ENCODE assay signal across 9 cellular contexts in the genomic region with DNA sequence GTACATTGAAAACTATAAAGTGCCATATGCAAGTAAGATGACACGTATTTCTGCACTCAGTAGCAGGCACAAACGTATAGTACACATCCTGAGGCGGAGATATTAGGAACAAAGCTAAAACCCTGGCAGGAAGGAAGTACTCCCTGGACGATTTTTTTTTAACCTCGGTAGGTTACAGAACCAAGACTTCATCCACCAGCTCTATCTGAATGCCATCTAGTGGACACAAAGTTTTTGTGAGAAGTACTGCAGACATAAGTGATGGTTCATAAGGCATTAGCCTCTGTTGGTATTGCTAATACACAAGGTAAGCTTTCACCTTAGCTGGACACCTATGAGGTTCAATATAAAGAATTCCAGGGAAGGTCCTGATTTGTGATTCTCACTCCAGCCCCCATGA.
DNase-seq lines count a peak whose midpoint lies in the region; ATAC-seq and TF ChIP-seq lines count a peak whose summit lies in the region.
"Had no signal": no experiment of that assay in that cellular context is flagged by ENCODE, and none has a peak within 500 bp of the region (broad histone marks: within the 10 kb centered on the region; RNA-seq: fewer than 3 reads in every experiment).

No MANE protein-coding gene starts in this region.

- peak; percentile 46 for ATAC-seq in stimulated activated naive CD8-positive, alpha-beta T cell treated with anti-CD3 and anti-CD28 coated beads, Interleukin-15, Interleukin-2, amounts not matched to agents 100 U/mL and 50 U/mL, for 24 hours
- ATAC-seq in HG02588 (IDR thresholded peaks at IDR 0.05; ENCODE audit: unreplicated experiment) (no peak), HG03571 (IDR thresholded peaks at IDR 0.05; ENCODE audit: unreplicated experiment) (no peak), HG03354 (IDR thresholded peaks at IDR 0.05; ENCODE audit: poor library complexity, severe bottlenecking, unreplicated experiment) (no peak)

- DNase-seq in Daoy (ENCODE audit: low read depth) (peak; percentile 21), HFF-Myc (ENCODE audit: extremely low read depth, low read depth) (peak; percentile 16), OCI-M1 (lab: John Stamatoyannopoulos, UW) (peak; percentile 31), fibroblast of mammary gland (ENCODE audit: low read depth) (peak; percentile 55)
- DNase-seq in stimulated activated naive CD8-positive, alpha-beta T cell treated with anti-CD3 and anti-CD28 coated beads, Interleukin-15, Interleukin-2, amounts not matched to agents 100 U/mL and 50 U/mL, for 24 hours = no peak

- H3K4me3 ChIP-seq in HFF-Myc (replicated peaks; ENCODE audit: low read depth, low read length) (no peak overlapping the region), fibroblast of mammary gland (ENCODE audit: control insufficient read depth, low read depth, low read length) (no peak overlapping the region)
- H3K4me3 ChIP-seq: SK-N-MC had no signal

- TF ChIP-seq CTCF in HFF-Myc (IDR thresholded peaks at IDR 0.05; ENCODE audit: low read depth, low read length, missing control alignments) (peak; percentile 39), fibroblast of mammary gland (conservative IDR thresholded peaks at IDR 0.05; ENCODE audit: control insufficient read depth, insufficient read depth, low read depth, low read length) (peak; percentile 56)
